Comparison of ENCODE assay signal across 39 cellular contexts in genomic region chr10:32556996-32557395, GRCh38.
"Had no signal": no experiment of that assay in that cellular context is flagged by ENCODE, and none has a peak within 500 bp of the region (broad histone marks: within the 10 kb centered on the region; RNA-seq: fewer than 3 reads in every experiment).

No MANE protein-coding gene starts in this region.

- ATAC-seq: activated naive CD4-positive, alpha-beta T cell treated with anti-CD3 and anti-CD28 coated beads, Interleukin-2, amount 50 U/mL, for 72 hours; activated naive CD8-positive, alpha-beta T cell treated with anti-CD3 and anti-CD28 coated beads, Interleukin-2, amount 50 U/mL, for 24 hours; activated T-cell treated with anti-CD3 and anti-CD28 coated beads, Interleukin-2, amount 50 U/mL, for 4 hours; activated T-cell treated with anti-CD3 and anti-CD28 coated beads, Interleukin-2, amount 50 U/mL, for 72 hours; body of pancreas had no signal

- H3K36me3 ChIP-seq: adrenal gland, brain microvascular endothelial cell, breast epithelium, cardiac muscle cell had no signal

- H3K4me3 ChIP-seq: adrenal gland, ascending aorta, body of pancreas, breast epithelium, cardiac muscle cell had no signal

- FAIRE-seq: astrocyte, bronchial epithelial cell, colon had no signal

- H3K27me3 Mint-ChIP-seq: activated naive CD4-positive, alpha-beta T cell treated with anti-CD3 and anti-CD28 coated beads, Interleukin-2, amount 10 ng/mL, durations not matched to agents 7 days and 5 days; activated naive CD4-positive, alpha-beta T cell treated with anti-CD3 and anti-CD28 coated beads, Interleukin-2, amount 50 U/mL, for 24 hours; activated naive CD8-positive, alpha-beta T cell; activated naive CD8-positive, alpha-beta T cell treated with anti-CD3 and anti-CD28 coated beads for 36 hours; activated naive CD8-positive, alpha-beta T cell treated with anti-CD3 and anti-CD28 coated beads, Interleukin-2, amount 10 ng/mL, durations not matched to agents 7 days and 5 days; activated naive CD8-positive, alpha-beta T cell treated with anti-CD3 and anti-CD28 coated beads, Interleukin-2, amount 50 U/mL, for 24 hours; activated T-cell treated with anti-CD3 and anti-CD28 coated beads, Interleukin-2, amount 50 U/mL, for 24 hours; brain; central memory CD8-positive, alpha-beta T cell had no signal

- H3K9me3 Mint-ChIP-seq: activated naive CD4-positive, alpha-beta T cell treated with anti-CD3 and anti-CD28 coated beads for 36 hours; activated naive CD4-positive, alpha-beta T cell treated with anti-CD3 and anti-CD28 coated beads, Interleukin-2, amount 50 U/mL, for 24 hours; activated T-helper 1 cell treated with anti-CD3 and anti-CD28 coated beads, Interleukin-12 subunit alpha, Interleukin-12 subunit beta, Interleukin-2, Interleukin-4 antibody, amounts not matched to agents 30 ng/mL and 10 ng/mL and 1 ng/mL, durations not matched to agents 14 hours and 24 hours and 36 hours; central memory CD8-positive, alpha-beta T cell had no signal

- DNase-seq: activated effector memory CD4-positive, alpha-beta T cell treated with anti-CD3 and anti-CD28 coated beads, Interleukin-2, amount 50 U/mL, for 16 hours; activated effector memory CD4-positive, alpha-beta T cell treated with Interleukin-2 at 50 U/mL for 16 hours; activated gamma-delta T cell; activated gamma-delta T cell treated with Interleukin-2 at 50 U/mL for 16 hours; activated naive CD4-positive, alpha-beta T cell; activated naive CD4-positive, alpha-beta T cell treated with anti-CD3 and anti-CD28 coated beads for 36 hours; activated naive CD4-positive, alpha-beta T cell treated with anti-CD3 and anti-CD28 coated beads, Interleukin-2, amount 10 ng/mL, durations not matched to agents 7 days and 5 days; activated naive CD4-positive, alpha-beta T cell treated with anti-CD3 and anti-CD28 coated beads, Interleukin-2, amount 50 U/mL, for 16 hours; activated naive CD4-positive, alpha-beta T cell treated with Interleukin-2 at 50 U/mL for 16 hours; activated naive CD8-positive, alpha-beta T cell treated with anti-CD3 and anti-CD28 coated beads for 36 hours; activated naive CD8-positive, alpha-beta T cell treated with anti-CD3 and anti-CD28 coated beads, Interleukin-2, amount 10 ng/mL, durations not matched to agents 7 days and 5 days; activated naive CD8-positive, alpha-beta T cell treated with anti-CD3 and anti-CD28 coated beads, Interleukin-2, amount 50 U/mL, for 24 hours; activated T-cell treated with anti-CD3 and anti-CD28 coated beads, Interleukin-2, amount 50 U/mL, for 24 hours; activated T-cell treated with anti-CD3 and anti-CD28 coated beads, Interleukin-2, amount 50 U/mL, for 4 hours; activated T-cell treated with anti-CD3 and anti-CD28 coated beads, Interleukin-2, amount 50 U/mL, for 48 hours; activated T-cell treated with anti-CD3 and anti-CD28 coated beads, Interleukin-2, amount 50 U/mL, for 72 hours; adrenal gland; amniotic stem cell; amygdala; anterior cingulate cortex; aorta; body of pancreas; brain microvascular endothelial cell; caudate nucleus; central memory CD4-positive, alpha-beta T cell; cerebellar nuclear complex had no signal

- H3K27ac ChIP-seq: adrenal gland, ascending aorta, body of pancreas, brain microvascular endothelial cell, breast epithelium, cardiac muscle cell had no signal

- H3K27ac Mint-ChIP-seq: activated naive CD4-positive, alpha-beta T cell treated with anti-CD3 and anti-CD28 coated beads for 36 hours; activated naive CD4-positive, alpha-beta T cell treated with anti-CD3 and anti-CD28 coated beads, Interleukin-2, amount 10 ng/mL, durations not matched to agents 7 days and 5 days; activated naive CD4-positive, alpha-beta T cell treated with anti-CD3 and anti-CD28 coated beads, Interleukin-2, amount 50 U/mL, for 24 hours; activated naive CD8-positive, alpha-beta T cell; activated naive CD8-positive, alpha-beta T cell treated with anti-CD3 and anti-CD28 coated beads for 36 hours; activated naive CD8-positive, alpha-beta T cell treated with anti-CD3 and anti-CD28 coated beads, Interleukin-2, amount 10 ng/mL, durations not matched to agents 7 days and 5 days; activated naive CD8-positive, alpha-beta T cell treated with anti-CD3 and anti-CD28 coated beads, Interleukin-2, amount 50 U/mL, for 24 hours; activated T-cell treated with anti-CD3 and anti-CD28 coated beads, Interleukin-2, amount 50 U/mL, for 24 hours; activated T-cell treated with anti-CD3 and anti-CD28 coated beads, Interleukin-2, amount 50 U/mL, for 72 hours; activated T-helper 1 cell treated with anti-CD3 and anti-CD28 coated beads, Interleukin-12 subunit alpha, Interleukin-12 subunit beta, Interleukin-2, Interleukin-4 antibody, amounts not matched to agents 30 ng/mL and 10 ng/mL and 1 ng/mL, durations not matched to agents 14 hours and 24 hours and 36 hours; activated T-helper 2 cell treated with anti-CD3 and anti-CD28 coated beads, Interferon-gamma antibody, Interleukin-2, Interleukin-4, amounts not matched to agents 10 μg/mL and 5 μg/mL and 100 μg/mL, durations not matched to agents 14 hours and 24 hours and 36 hours; brain had no signal

- H3K4me3 Mint-ChIP-seq: activated naive CD4-positive, alpha-beta T cell treated with anti-CD3 and anti-CD28 coated beads for 36 hours; activated naive CD4-positive, alpha-beta T cell treated with anti-CD3 and anti-CD28 coated beads, Interleukin-2, amount 10 ng/mL, durations not matched to agents 7 days and 5 days; activated naive CD4-positive, alpha-beta T cell treated with anti-CD3 and anti-CD28 coated beads, Interleukin-2, amount 50 U/mL, for 24 hours; activated naive CD8-positive, alpha-beta T cell; activated naive CD8-positive, alpha-beta T cell treated with anti-CD3 and anti-CD28 coated beads for 36 hours; activated naive CD8-positive, alpha-beta T cell treated with anti-CD3 and anti-CD28 coated beads, Interleukin-2, amount 10 ng/mL, durations not matched to agents 7 days and 5 days; activated naive CD8-positive, alpha-beta T cell treated with anti-CD3 and anti-CD28 coated beads, Interleukin-2, amount 50 U/mL, for 24 hours; activated T-cell treated with anti-CD3 and anti-CD28 coated beads, Interleukin-2, amount 50 U/mL, for 24 hours; activated T-cell treated with anti-CD3 and anti-CD28 coated beads, Interleukin-2, amount 50 U/mL, for 4 hours; activated T-cell treated with anti-CD3 and anti-CD28 coated beads, Interleukin-2, amount 50 U/mL, for 72 hours; activated T-helper 1 cell treated with anti-CD3 and anti-CD28 coated beads, Interleukin-12 subunit alpha, Interleukin-12 subunit beta, Interleukin-2, Interleukin-4 antibody, amounts not matched to agents 30 ng/mL and 10 ng/mL and 1 ng/mL, durations not matched to agents 14 hours and 24 hours and 36 hours; brain; central memory CD8-positive, alpha-beta T cell had no signal

- H3K4me1 Mint-ChIP-seq: activated naive CD8-positive, alpha-beta T cell treated with anti-CD3 and anti-CD28 coated beads for 36 hours; activated naive CD8-positive, alpha-beta T cell treated with anti-CD3 and anti-CD28 coated beads, Interleukin-2, amount 10 ng/mL, durations not matched to agents 7 days and 5 days; activated naive CD8-positive, alpha-beta T cell treated with anti-CD3 and anti-CD28 coated beads, Interleukin-2, amount 50 U/mL, for 24 hours; brain had no signal

- H3K9me3 ChIP-seq: adrenal gland, ascending aorta, breast epithelium had no signal

- H3K27me3 ChIP-seq: adrenal gland, ascending aorta, body of pancreas, brain microvascular endothelial cell, breast epithelium, cardiac muscle cell had no signal

- H3K4me1 ChIP-seq: adrenal gland, ascending aorta, body of pancreas, breast epithelium had no signal
